19 cellular contexts compared by ENCODE assay signal in the genomic region with DNA sequence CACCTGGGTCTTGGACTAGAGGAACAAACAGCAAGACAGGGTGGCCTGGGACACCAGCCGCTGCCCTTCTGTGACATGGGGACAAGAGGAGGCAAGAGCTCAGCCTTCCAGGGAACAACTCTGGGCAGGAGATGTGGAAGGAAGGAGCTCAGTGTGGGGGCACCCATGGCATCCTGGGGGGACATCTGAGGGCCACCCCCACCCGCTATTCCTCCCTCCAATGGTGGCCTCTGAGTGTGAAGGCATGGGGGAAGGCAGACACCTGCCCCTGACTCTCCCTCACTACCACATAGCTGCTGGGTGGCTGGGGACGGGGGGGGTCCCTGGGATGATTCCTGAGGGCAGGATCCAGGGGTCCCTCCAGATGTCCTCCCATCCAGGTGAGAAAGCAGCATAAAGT. TPM values are rescaled to one million over a fixed set of nuclear protein-coding genes. Genes with fewer than 3 reads are reported as not detected.
"Had no signal": no experiment of that assay in that cellular context is flagged by ENCODE, and none has a peak within 500 bp of the region (broad histone marks: within the 10 kb centered on the region; RNA-seq: fewer than 3 reads in every experiment).

No MANE protein-coding gene starts in this region.

- H3K4me3 ChIP-seq: body of pancreas, colonic mucosa, gastroesophageal sphincter, lung, ovary, right lobe of liver, smooth muscle cell, thyroid gland had no signal

- H3K9me3 ChIP-seq: body of pancreas, colonic mucosa, gastroesophageal sphincter, ovary, right lobe of liver, thyroid gland had no signal

- H3K4me1 ChIP-seq: colonic mucosa had no signal

- H3K27me3 Mint-ChIP-seq: activated naive CD8-positive, alpha-beta T cell had no signal

- DNase-seq: activated CD8-positive, alpha-beta memory T cell treated with anti-CD3 and anti-CD28 coated beads, Interleukin-2, amount 50 U/mL, for 4 hours; activated CD8-positive, alpha-beta T cell treated with anti-CD3 and anti-CD28 coated beads, Interleukin-2, amount 10 ng/mL, durations not matched to agents 7 days and 5 days; amniotic stem cell; body of pancreas; caudate nucleus; colonic mucosa; ovary; thyroid gland had no signal

- H3K4me3 Mint-ChIP-seq: activated CD8-positive, alpha-beta T cell treated with anti-CD3 and anti-CD28 coated beads, Interleukin-2, amount 10 ng/mL, durations not matched to agents 7 days and 5 days; activated naive CD8-positive, alpha-beta T cell; mesothelial cell of epicardium had no signal

- FAIRE-seq: endometrium had no signal

- H3K36me3 Mint-ChIP-seq: activated naive CD8-positive, alpha-beta T cell had no signal

- H3K27ac ChIP-seq: colonic mucosa, gastroesophageal sphincter, ovary, right lobe of liver, thyroid gland had no signal

- ATAC-seq: activated CD8-positive, alpha-beta T cell treated with anti-CD3 and anti-CD28 coated beads, Interleukin-2, amount 10 ng/mL, durations not matched to agents 7 days and 5 days; body of pancreas; gastroesophageal sphincter; right lobe of liver; SK-N-SH treated with all-trans-retinoic acid at 6 μM for 48 hours had no signal

- H3K27me3 ChIP-seq: body of pancreas, colonic mucosa, gastroesophageal sphincter, ovary, right lobe of liver, thyroid gland had no signal

- H3K36me3 ChIP-seq: colonic mucosa, gastroesophageal sphincter, ovary, right lobe of liver, thyroid gland had no signal

- H3K27ac Mint-ChIP-seq: mesothelial cell of epicardium had no signal

RNA-seq across cellular contexts. Expression of gene APOBEC3B, which starts 4.5 kb away (rescaled TPM):
- total RNA-seq: gastroesophageal sphincter had no signal
- polyA plus RNA-seq: neural cell had no signal

RNA-seq across cellular contexts. Expression of gene APOBEC3C, which starts 27.4 kb away (rescaled TPM):
- polyA plus RNA-seq: neural cell had no signal

RNA-seq across cellular contexts. Expression of gene APOBEC3A, which starts 29.2 kb away (rescaled TPM):
- total RNA-seq: activated CD8-positive, alpha-beta T cell treated with anti-CD3 and anti-CD28 coated beads, Interleukin-2, amount 10 ng/mL, durations not matched to agents 7 days and 5 days; body of pancreas; mesothelial cell of epicardium; pulmonary artery endothelial cell; T-helper 2 cell treated with Interferon-gamma antibody and Interleukin-4, amounts not matched to agents 100 ng/mL and 5 ng/mL, for 36 hours had no signal
- polyA plus RNA-seq: neural cell, smooth muscle cell had no signal

RNA-seq across cellular contexts. Expression of gene APOBEC3D, which starts 34.3 kb away (rescaled TPM):
- total RNA-seq: body of pancreas had no signal
- polyA plus RNA-seq: neural cell had no signal

RNA-seq across cellular contexts. Expression of gene APOBEC3F, which starts 54.0 kb away (rescaled TPM):
- polyA plus RNA-seq: neural cell had no signal
